Comparison of ENCODE assay signal across 34 cellular contexts in the genomic region with DNA sequence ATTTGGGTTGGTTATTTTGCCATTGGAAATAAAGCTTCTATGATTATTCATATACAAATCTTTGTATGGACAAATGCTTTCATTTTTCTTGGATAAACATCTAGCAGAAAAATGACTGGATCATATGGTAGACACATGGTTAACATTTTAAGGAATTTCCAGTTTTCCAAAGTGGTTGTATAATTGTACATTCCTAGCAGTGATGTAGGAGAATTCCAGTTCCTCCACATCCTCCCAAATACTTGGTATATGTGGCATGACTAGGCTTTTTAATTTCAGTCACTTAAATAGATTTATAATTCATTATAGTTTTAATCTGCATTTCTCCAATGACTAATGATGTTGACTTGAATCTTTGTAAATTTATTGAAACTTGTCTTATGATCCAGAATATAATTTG.
"Had no signal": no experiment of that assay in that cellular context is flagged by ENCODE, and none has a peak within 500 bp of the region (broad histone marks: within the 10 kb centered on the region; RNA-seq: fewer than 3 reads in every experiment).

No MANE protein-coding gene starts in this region.

- H3K4me3 ChIP-seq: MG63 had no signal

- H3K36me3 ChIP-seq: MG63 had no signal

- H3K9me3 ChIP-seq: MG63 had no signal

- H3K27me3 ChIP-seq: MG63 had no signal

- DNase-seq: Karpas-422, Kasumi-1, MG63, MM.1S, MV-4-11, NCI-H1048, NCI-H1092, NCI-H1092 treated with DMSO at 0.1 percent for 48 hours, NCI-H1105, NCI-H1105 treated with DMSO at 0.1 percent for 48 hours, NCI-H1417, NCI-H1417 treated with DMSO at 0.1 percent for 48 hours, NCI-H1436, NCI-H1436 treated with DMSO at 0.1 percent for 48 hours, NCI-H146, NCI-H1694, NCI-H1694 treated with DMSO at 0.1 percent for 48 hours, NCI-H187, NCI-H187 treated with DMSO at 0.1 percent for 48 hours, NCI-H1930, NCI-H2029, NCI-H2029 treated with DMSO at 0.1 percent for 48 hours, NCI-H2081, NCI-H2081 treated with DMSO at 0.1 percent for 48 hours, NCI-H2107, NCI-H2171, NCI-H2171 treated with DMSO at 0.1 percent for 48 hours, NCI-H2227 treated with DMSO at 0.1 percent for 48 hours, NCI-H226, NCI-H345, NCI-H446, NCI-H446 treated with DMSO at 0.1 percent for 48 hours, NCI-H510A, NCI-H510A treated with DMSO at 0.1 percent for 48 hours had no signal
